38 cellular contexts compared by ENCODE assay signal in the genomic region with DNA sequence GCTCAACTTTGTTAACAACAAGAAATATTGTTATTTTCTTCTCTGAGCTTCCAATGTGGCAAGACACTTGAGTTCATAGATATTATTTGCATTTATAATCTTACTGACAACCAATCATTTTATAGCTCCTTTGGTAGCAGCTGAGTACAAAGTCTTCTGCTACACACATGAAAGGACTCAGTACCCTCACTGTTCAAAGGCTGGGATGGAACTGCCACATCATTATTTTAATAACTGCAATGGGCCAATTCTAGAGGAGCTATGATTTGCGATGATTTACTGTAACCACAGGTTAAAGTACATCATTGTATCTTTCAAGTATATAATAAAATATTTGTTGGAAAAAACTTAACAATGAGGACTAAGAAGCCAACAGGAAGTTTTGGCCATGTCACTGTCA. TPM values are rescaled to one million over a fixed set of nuclear protein-coding genes. Genes with fewer than 3 reads are reported as not detected.
DNase-seq lines count a peak whose midpoint lies in the region; ATAC-seq, FAIRE-seq and TF ChIP-seq lines count a peak whose summit lies in the region.
"Had no signal": no experiment of that assay in that cellular context is flagged by ENCODE, and none has a peak within 500 bp of the region (broad histone marks: within the 10 kb centered on the region; RNA-seq: fewer than 3 reads in every experiment).

No MANE protein-coding gene starts in this region.

- H3K4me1 Mint-ChIP-seq in osteocyte (ENCODE audit: unreplicated experiment): no peaks in the 10 kb centered on the region
- H3K4me1 Mint-ChIP-seq: B cell; CD14-positive monocyte; CD4-positive, alpha-beta memory T cell; CD4-positive, CD25-positive, alpha-beta regulatory T cell; CD8-positive, alpha-beta memory T cell had no signal

- no peak for TF ChIP-seq CTCF in hepatocyte (IDR thresholded peaks at IDR 0.05; ENCODE audit: poor library complexity)
- no peak for TF ChIP-seq CTCF in osteocyte (IDR thresholded peaks at IDR 0.05)

- no peaks in the 10 kb centered on the region for H3K36me3 Mint-ChIP-seq in osteocyte (ENCODE audit: unreplicated experiment)
- H3K36me3 Mint-ChIP-seq: CD14-positive monocyte; CD4-positive, alpha-beta memory T cell; CD4-positive, CD25-positive, alpha-beta regulatory T cell; CD8-positive, alpha-beta memory T cell; CD8-positive, alpha-beta T cell had no signal

- H3K27me3 Mint-ChIP-seq in osteocyte (ENCODE audit: unreplicated experiment): peaks cover 39% of the 10 kb centered on the region

- no peaks in the 10 kb centered on the region for H3K9me3 Mint-ChIP-seq in osteocyte (ENCODE audit: unreplicated experiment)
- H3K9me3 Mint-ChIP-seq: CD4-positive, alpha-beta memory T cell; CD4-positive, alpha-beta T cell; CD4-positive, CD25-positive, alpha-beta regulatory T cell; CD8-positive, alpha-beta memory T cell; CD8-positive, alpha-beta T cell had no signal

- no peak overlapping the region for H3K4me3 ChIP-seq in hepatocyte
- no peak overlapping the region for H3K4me3 ChIP-seq in small intestine (ENCODE audit: low read depth in 1 of 2, low read length in 2 of 2)
- H3K4me3 ChIP-seq: A549; BLaER1; BLaER1 treated with 17β-estradiol and CSF1 and Interleukin-3, amounts not matched to agents 10 nM and 100 nM had no signal

- no peak overlapping the region for H3K27ac Mint-ChIP-seq in osteocyte (ENCODE audit: unreplicated experiment)
- H3K27ac Mint-ChIP-seq: B cell; CD14-positive monocyte; CD4-positive, alpha-beta memory T cell; CD4-positive, alpha-beta T cell; CD4-positive, CD25-positive, alpha-beta regulatory T cell; CD8-positive, alpha-beta memory T cell; CD8-positive, alpha-beta T cell had no signal

- H2AFZ ChIP-seq in hepatocyte: no peak overlapping the region

- DNase-seq in SW480 (ENCODE audit: low spot score) (peak; percentile 1), hepatocyte (ENCODE audit: low spot score) (no peak), left colon (no peak), small intestine (peak; percentile 90), SIG-M5 treated with dmso at 0.1 percent for 504 hours (lab: John Stamatoyannopoulos, UW; ENCODE audit: unreplicated experiment) (no peak), osteocyte (ENCODE audit: extremely low spot score, unreplicated experiment) (no peak)
- DNase-seq in activated CD4-positive, alpha-beta T cell treated with anti-CD3 and anti-CD28 coated beads for 4 hours: no peak
- DNase-seq: 8988T; ACHN; AML-193; BE2C; C1 segment of cervical spinal cord; Caco-2; Calu3; CD4-positive, alpha-beta memory T cell; CD4-positive, alpha-beta T cell; CD4-positive, CD25-positive, alpha-beta regulatory T cell; CD8-positive, alpha-beta memory T cell; CD8-positive, alpha-beta T cell; DMS 273 treated with DMSO at 0.1 percent for 48 hours; DMS153; DMS79; DMS79 treated with DMSO at 0.1 percent for 48 hours; DND-41; EL had no signal

- peak; percentile 94 for FAIRE-seq in small intestine (lab: Jason Lieb, UNC)
- FAIRE-seq: A204.1, A549, D721Med had no signal

- H3K27ac ChIP-seq in hepatocyte: peak overlapping the region; percentile 65
- H3K27ac ChIP-seq in small intestine (ENCODE audit: low read depth in 1 of 2, low read length in 1 of 2): no peak overlapping the region
- H3K27ac ChIP-seq: 22Rv1; A549; BLaER1; BLaER1 treated with 17β-estradiol and CSF1 and Interleukin-3, amounts not matched to agents 10 nM and 100 nM; C4-2B had no signal

- H3K9me2 ChIP-seq in hepatocyte (replicated peaks; ENCODE audit: insufficient read depth): no peaks in the 10 kb centered on the region

- H3K27me3 ChIP-seq in hepatocyte: no peaks in the 10 kb centered on the region
- peaks cover 0 to 2% of the 10 kb centered on the region in 2 donors for H3K27me3 ChIP-seq in small intestine (ENCODE audit: control insufficient read depth in 2 of 2, insufficient read depth in 2 of 2, low read length in 2 of 2)
- H3K27me3 ChIP-seq: BLaER1; BLaER1 treated with 17β-estradiol and CSF1 and Interleukin-3, amounts not matched to agents 10 nM and 100 nM had no signal

- peak overlapping the region; percentile 1 for H3K4me2 ChIP-seq in hepatocyte
- H3K4me2 ChIP-seq: A549; BLaER1; BLaER1 treated with 17β-estradiol and CSF1 and Interleukin-3, amounts not matched to agents 10 nM and 100 nM had no signal

- WGBS in hepatocyte (ENCODE audit: low lambda C conversion rate, missing lambda C conversion rate): 87% methylated on average over 1 of the region's 1 CpG
- WGBS in small intestine, 3 donors: 23 to 74% (median 54%) methylated on average over 1 of the region's 1 CpG

- H3K4me3 Mint-ChIP-seq in osteocyte (ENCODE audit: unreplicated experiment): no peak overlapping the region
- H3K4me3 Mint-ChIP-seq: B cell; CD14-positive monocyte; CD4-positive, alpha-beta memory T cell; CD4-positive, alpha-beta T cell; CD4-positive, CD25-positive, alpha-beta regulatory T cell; CD8-positive, alpha-beta memory T cell; CD8-positive, alpha-beta T cell had no signal

- ATAC-seq in left colon: peak; percentile 44
- no peak for ATAC-seq in HG03460 (IDR thresholded peaks at IDR 0.05; ENCODE audit: unreplicated experiment)
- ATAC-seq: A549; CD8-positive, alpha-beta T cell had no signal

- H3K9me3 ChIP-seq in hepatocyte (ENCODE audit: low read depth) (no peaks in the 10 kb centered on the region), small intestine (ENCODE audit: control insufficient read depth, low read depth) (no peaks in the 10 kb centered on the region)
- H3K9me3 ChIP-seq: A549; BE2C; BLaER1; BLaER1 treated with 17β-estradiol and CSF1 and Interleukin-3, amounts not matched to agents 10 nM and 100 nM; Caco-2 had no signal

- peaks cover 13% of the 10 kb centered on the region for H3K79me2 ChIP-seq in hepatocyte

- intact Hi-C loops in left colon (cut with DNase I, micrococcal nuclease): no loop called here

- H3K4me1 ChIP-seq in hepatocyte (ENCODE audit: insufficient read depth) (peaks cover 23% of the 10 kb centered on the region), small intestine (ENCODE audit: control insufficient read depth in 2 of 2, insufficient read depth in 1 of 2, low read depth in 1 of 2, low read length in 1 of 2) (no peaks in the 10 kb centered on the region)
- H3K4me1 ChIP-seq: A549; BLaER1; BLaER1 treated with 17β-estradiol and CSF1 and Interleukin-3, amounts not matched to agents 10 nM and 100 nM; Caco-2 had no signal

- no peaks in the 10 kb centered on the region for H3K36me3 ChIP-seq in hepatocyte (replicated peaks; ENCODE audit: insufficient read depth, low read depth)
- H3K36me3 ChIP-seq in small intestine (ENCODE audit: control insufficient read depth in 2 of 2, insufficient read depth in 2 of 2, low read length in 2 of 2): peaks cover 0 to 5% of the 10 kb centered on the region in 2 donors
- H3K36me3 ChIP-seq: BE2C; BLaER1; BLaER1 treated with 17β-estradiol and CSF1 and Interleukin-3, amounts not matched to agents 10 nM and 100 nM had no signal

- no peaks in the 10 kb centered on the region for H4K20me1 ChIP-seq in hepatocyte (ENCODE audit: insufficient read depth, poor library complexity, severe bottlenecking)
- H4K20me1 ChIP-seq: BLaER1; BLaER1 treated with 17β-estradiol and CSF1 and Interleukin-3, amounts not matched to agents 10 nM and 100 nM had no signal

RNA-seq across cellular contexts. Expression of a gene that starts 10.9 kb away (rescaled TPM):
- total RNA-seq in hepatocyte (81.2 and 92.2 TPM in 2 replicates), left colon (1 to 10 TPM in 1 of 2 donors, not detected in 1; 1.6 TPM), osteocyte (not detected in 2 replicates)
- polyA plus RNA-seq in hepatocyte (23.7 and 40.1 TPM in 2 replicates), small intestine (100 to 1,000 TPM; 108 to 232 (median 208) TPM)
- total RNA-seq: A172; A673; B cell; Calu3; CD4-positive, alpha-beta T cell; CD4-positive, CD25-positive, alpha-beta regulatory T cell; CD8-positive, alpha-beta memory T cell; CD8-positive, alpha-beta T cell had no signal
- polyA plus RNA-seq: BJ; CD14-positive monocyte; CD4-positive, alpha-beta memory T cell; CD4-positive, CD25-positive, alpha-beta regulatory T cell; CD8-positive, alpha-beta memory T cell had no signal

RNA-seq across cellular contexts. Expression of a gene that starts 21.7 kb away (rescaled TPM):
- total RNA-seq in hepatocyte (16.9 and 17.9 TPM in 2 replicates), left colon (1 to 10 TPM; 6.5 to 7.1 TPM), osteocyte (5.4 and 6.3 TPM in 2 replicates)
- polyA plus RNA-seq in hepatocyte (5.4 and 6.2 TPM in 2 replicates), small intestine (1 to 10 TPM; 3.8 to 7.4 (median 6.7) TPM)

Comparison
In these comparisons a context has a peak if more than half of its experiments do, and no peak if none do; other contexts are left out.
1. DNase-seq: peak in SW480 (single experiment) and small intestine (single experiment); none in hepatocyte (single experiment), left colon (0 of 2), SIG-M5 treated with dmso at 0.1 percent for 504 hours (single experiment), osteocyte (single experiment) and activated CD4-positive, alpha-beta T cell treated with anti-CD3 and anti-CD28 coated beads for 4 hours (0 of 2).
2. RNA of a gene that starts 10.9 kb away (total RNA-seq): 81.2 to 92.2 TPM in hepatocyte; 1.6 TPM in left colon and not detected in osteocyte; every median in the first group is over 10 times any median in the second.